12 cellular contexts compared by ENCODE assay signal in the genomic region with DNA sequence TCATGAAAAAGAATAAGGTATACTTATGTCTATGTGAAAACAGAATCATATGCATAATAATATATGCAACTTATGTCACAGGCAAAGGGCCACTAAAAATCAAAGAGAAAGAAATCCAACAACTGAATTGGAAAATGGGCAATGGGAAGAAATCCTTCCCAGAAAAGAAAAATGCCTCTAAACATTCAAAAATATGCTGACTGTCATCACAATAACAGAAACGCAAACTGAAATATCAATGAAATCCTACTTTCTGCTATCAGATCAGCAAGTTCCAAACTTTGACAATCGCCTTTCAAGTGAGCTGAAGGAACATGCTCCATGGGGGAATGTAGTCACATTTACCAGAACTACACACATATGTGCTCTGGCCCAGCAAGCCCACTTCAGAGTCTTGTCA.
"Had no signal": no experiment of that assay in that cellular context is flagged by ENCODE, and none has a peak within 500 bp of the region (broad histone marks: within the 10 kb centered on the region; RNA-seq: fewer than 3 reads in every experiment).

No MANE protein-coding gene starts in this region.

- H3K36me3 ChIP-seq: esophagus squamous epithelium, heart right ventricle, left lung had no signal

- ATAC-seq: activated CD8-positive, alpha-beta memory T cell treated with anti-CD3 and anti-CD28 coated beads, Interleukin-2, amount 10 ng/mL, durations not matched to agents 7 days and 5 days; effector memory CD8-positive, alpha-beta T cell; heart right ventricle; left lung had no signal

- H3K4me3 ChIP-seq: esophagus squamous epithelium, heart right ventricle, left lung had no signal

- H3K27ac ChIP-seq: esophagus squamous epithelium, heart right ventricle, left lung had no signal

- H3K9me3 ChIP-seq: esophagus squamous epithelium, heart right ventricle, left lung had no signal

- DNase-seq: activated CD4-positive, alpha-beta memory T cell treated with anti-CD3 and anti-CD28 coated beads, Interleukin-2, amount 10 ng/mL, durations not matched to agents 7 days and 5 days; activated CD4-positive, alpha-beta T cell treated with anti-CD3 and anti-CD28 coated beads for 48 hours; activated CD8-positive, alpha-beta memory T cell treated with anti-CD3 and anti-CD28 coated beads, Interleukin-2, amount 10 ng/mL, durations not matched to agents 7 days and 5 days; activated naive CD8-positive, alpha-beta T cell treated with anti-CD3 and anti-CD28 coated beads, Interleukin-2, amount 10 ng/mL, durations not matched to agents 7 days and 5 days; amygdala; effector memory CD8-positive, alpha-beta T cell; esophagus squamous epithelium; heart right ventricle; stimulated activated CD4-positive, alpha-beta T cell treated with anti-CD3 and anti-CD28 coated beads, Interleukin-2, amount 100 ng/mL, for 24 hours; T-helper 2 cell; trophoblast cell had no signal

- H3K27me3 ChIP-seq: heart right ventricle, left lung had no signal
